ENCODE assay signal across 10 cellular contexts in genomic region chrX:152821145-152821765, GRCh38. TPM values are rescaled to one million over a fixed set of nuclear protein-coding genes. Genes with fewer than 3 reads are reported as not detected.
DNase-seq lines count a peak whose midpoint lies in the region; ATAC-seq, FAIRE-seq and TF ChIP-seq lines count a peak whose summit lies in the region.
"Had no signal": no experiment of that assay in that cellular context is flagged by ENCODE, and none has a peak within 500 bp of the region (broad histone marks: within the 10 kb centered on the region; RNA-seq: fewer than 3 reads in every experiment).

No MANE protein-coding gene starts in this region.

- TF ChIP-seq CTCF in CD14-positive monocyte (IDR thresholded peaks at IDR 0.05), result peak; percentile 50
- TF ChIP-seq CTCF in pancreas (IDR thresholded peaks at IDR 0.05), result peak; percentile 22 to 57 (median 51)

- FAIRE-seq in pancreas (lab: Jason Lieb, UNC), result no peak

- no peak overlapping the region for H3K4me3 ChIP-seq in pancreas

- no peaks in the 10 kb centered on the region for H3K9me3 ChIP-seq in pancreas

- intact Hi-C loops in CD14-positive monocyte (cut with micrococcal nuclease) (no loop called here), pancreas (cut with DNase I) (no loop called here)

- H3K4me1 ChIP-seq in pancreas, result no peaks in the 10 kb centered on the region

- DNase-seq in CD14-positive monocyte (ENCODE audit: low spot score) (no peak), NCI-H345 (lab: John Stamatoyannopoulos, UW) (peak; percentile 7), cerebellar cortex (ENCODE audit: low spot score) (peak; percentile 3), pancreas (peak in 5 of 6 donors; percentile 8 to 72 (median 41))

- H3K27ac Mint-ChIP-seq in CD14-positive monocyte, result no peak overlapping the region
- H3K27ac Mint-ChIP-seq: IgD-negative memory B cell had no signal

- H3K27me3 ChIP-seq in pancreas, result peaks cover 0 to 5% (median 0%) of the 10 kb centered on the region in 4 donors

- no peak overlapping the region for H3K4me3 Mint-ChIP-seq in CD14-positive monocyte
- H3K4me3 Mint-ChIP-seq: IgD-negative memory B cell had no signal

- 42 to 43% methylated on average over 3 of the region's 3 CpGs for WGBS in pancreas, 2 donors

- peak; percentile 44 for ATAC-seq in GM18511 (IDR thresholded peaks at IDR 0.05; ENCODE audit: unreplicated experiment)
- peak; percentile 43 to 79 (median 66) for ATAC-seq in pancreas
- no peak for ATAC-seq in HG03135 (IDR thresholded peaks at IDR 0.05; ENCODE audit: unreplicated experiment)
- ATAC-seq in GM18870 (IDR thresholded peaks at IDR 0.05; ENCODE audit: unreplicated experiment), result no peak
- no peak for ATAC-seq in HG03442 (IDR thresholded peaks at IDR 0.05; ENCODE audit: unreplicated experiment)

- H3K9me3 Mint-ChIP-seq in CD14-positive monocyte, result no peaks in the 10 kb centered on the region
- H3K9me3 Mint-ChIP-seq: IgD-negative memory B cell had no signal

- H3K4me1 Mint-ChIP-seq in CD14-positive monocyte, result no peaks in the 10 kb centered on the region
- H3K4me1 Mint-ChIP-seq: IgD-negative memory B cell had no signal

- H3K36me3 Mint-ChIP-seq in CD14-positive monocyte, result no peaks in the 10 kb centered on the region
- H3K36me3 Mint-ChIP-seq: IgD-negative memory B cell had no signal

- H3K36me3 ChIP-seq in pancreas, result no peaks in the 10 kb centered on the region

- H3K27ac ChIP-seq in pancreas, result no peak overlapping the region

- peaks cover 2 to 18% (median 2%) of the 10 kb centered on the region in 3 donors for H3K27me3 Mint-ChIP-seq in CD14-positive monocyte (ENCODE audit: low read depth in 3 of 3)

RNA-seq across cellular contexts. Expression of gene CETN2, which starts 9.3 kb away (rescaled TPM):
- polyA plus RNA-seq in CD14-positive monocyte, result 10 to 100 TPM; 19.9 to 26.7 TPM
- total RNA-seq in pancreas, result 10 to 100 TPM in 3 of 6 donors, 1 to 10 TPM in 3; 6.6 to 16.7 (median 10.1) TPM
- polyA plus RNA-seq in pancreas, result 10 to 100 TPM; 19.4 to 31.4 TPM

RNA-seq across cellular contexts. Expression of gene NSDHL, which starts 9.6 kb away (rescaled TPM):
- polyA plus RNA-seq in CD14-positive monocyte (10 to 100 TPM; 19.9 to 21.3 TPM), pancreas (1 to 10 TPM; 4.6 to 8.3 TPM)
- 1 to 10 TPM; 5.0 to 7.6 (median 6.4) TPM for total RNA-seq in pancreas

RNA-seq across cellular contexts. Expression of gene MAGEA6, which starts 51.8 kb away (rescaled TPM):
- polyA plus RNA-seq in CD14-positive monocyte (not detected), pancreas (not detected)
- not detected for total RNA-seq in pancreas
- total RNA-seq: subcutaneous adipose tissue had no signal
- polyA plus RNA-seq: IgD-negative memory B cell had no signal

Comparison
In these comparisons a context has a peak if more than half of its experiments do, and no peak if none do; other contexts are left out.
1. ATAC-seq: peak in GM18511 (single experiment) and pancreas (4 of 4); none in HG03135 (single experiment), GM18870 (single experiment) and HG03442 (single experiment).